In genomic region chr2:128345436-128346165, GRCh38 we compare ENCODE assay signal across 1 cellular context.
TF ChIP-seq lines count a peak whose summit lies in the region.

No MANE protein-coding gene starts in this region.

TF ChIP-seq in H1, 55 proteins besides CTCF, POLR2A, EP300 and RAD21:
- no peak for TF ChIP-seq SIRT6 (IDR thresholded peaks at IDR 0.05; ENCODE audit: low read length)
- TF ChIP-seq NANOG (IDR thresholded peaks at IDR 0.05; ENCODE audit: insufficient read depth, low read depth, low read length, poor library complexity, severe bottlenecking) = no peak
- no peak for TF ChIP-seq FOSL1 (IDR thresholded peaks at IDR 0.05; ENCODE audit: insufficient read depth, low read depth, low read length)
- no peak for TF ChIP-seq CREB1 (IDR thresholded peaks at IDR 0.05)
- TF ChIP-seq RNF2 (IDR thresholded peaks at IDR 0.05; ENCODE audit: borderline replicate concordance, low read depth, low read length, missing control alignments, poor library complexity, severe bottlenecking) = no peak
- TF ChIP-seq PHF8 (conservative IDR thresholded peaks at IDR 0.05; ENCODE audit: low read depth, low read length) = no peak
- no peak for TF ChIP-seq CHD1 (IDR thresholded peaks at IDR 0.05; ENCODE audit: low read depth, low read length)
- no peak for TF ChIP-seq SRF (IDR thresholded peaks at IDR 0.05; ENCODE audit: low read depth, low read length)
- no peak for TF ChIP-seq RXRA (IDR thresholded peaks at IDR 0.05; ENCODE audit: insufficient read depth, low read depth, low read length)
- TF ChIP-seq TEAD4 (IDR thresholded peaks at IDR 0.05; ENCODE audit: low read depth, low read length) = no peak
- TF ChIP-seq BACH1 (IDR thresholded peaks at IDR 0.05; ENCODE audit: low read length) = no peak
TF ChIP-seq in H1: peak in this region for 0.
